Comparison of ENCODE assay signal across 15 cellular contexts in the genomic region with DNA sequence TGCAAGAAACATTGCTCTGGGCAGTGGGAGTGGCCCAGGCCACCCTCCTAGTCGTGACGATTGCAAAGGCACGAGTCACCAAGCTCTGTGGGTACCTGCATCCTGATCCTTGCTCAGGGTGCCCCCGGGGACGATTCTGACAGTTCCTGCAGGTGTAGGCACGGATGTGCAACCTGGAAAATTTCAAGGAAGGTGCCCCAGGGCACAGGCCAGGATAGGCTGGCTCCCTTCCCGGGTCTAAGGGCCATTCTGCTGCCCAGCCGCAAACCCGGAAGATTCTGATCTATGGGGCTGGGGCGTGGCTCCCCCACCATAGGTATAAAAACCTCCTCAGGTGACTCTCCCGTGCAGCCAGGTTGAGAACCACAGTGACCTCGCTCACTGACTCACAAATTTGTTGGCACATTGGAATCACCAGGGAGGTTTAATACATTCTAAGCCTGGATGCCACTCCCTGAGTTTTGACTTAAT.
A peak's percentile ranks its signal among the peaks of the same experiment; 100 is the strongest.
DNase-seq lines count a peak whose midpoint lies in the region; ATAC-seq and TF ChIP-seq lines count a peak whose summit lies in the region.
"Had no signal": no experiment of that assay in that cellular context is flagged by ENCODE, and none has a peak within 500 bp of the region (broad histone marks: within the 10 kb centered on the region; RNA-seq: fewer than 3 reads in every experiment).

No MANE protein-coding gene starts in this region.

- no peaks in the 10 kb centered on the region for H3K27me3 ChIP-seq in MG63
- H3K27me3 ChIP-seq in muscle layer of duodenum (ENCODE audit: low read depth, low read length): no peaks in the 10 kb centered on the region
- H3K27me3 ChIP-seq: cardiac muscle cell, hepatocyte had no signal

- ATAC-seq in GM18907 (IDR thresholded peaks at IDR 0.05; ENCODE audit: unreplicated experiment): no peak
- ATAC-seq: Right ventricle myocardium inferior, T-cell had no signal

- peaks cover 13 to 16% of the 10 kb centered on the region in 2 donors for H3K4me1 ChIP-seq in muscle layer of duodenum (ENCODE audit: control insufficient read depth in 1 of 2, insufficient read depth in 2 of 2, low read length in 2 of 2)
- H3K4me1 ChIP-seq: HAP-1 had no signal

- H3K9me3 ChIP-seq in MG63: no peaks in the 10 kb centered on the region
- no peaks in the 10 kb centered on the region for H3K9me3 ChIP-seq in muscle layer of duodenum (ENCODE audit: control insufficient read depth in 1 of 2, low read length in 2 of 2)
- H3K9me3 ChIP-seq: HAP-1 had no signal

- H3K27ac ChIP-seq in C4-2B (peak overlapping the region; percentile 3; the same call in 1 of the 2 replicates), epithelial cell of prostate (peak overlapping the region; percentile 86), muscle layer of duodenum (ENCODE audit: low read length) (peak overlapping the region; percentile 34)
- H3K27ac ChIP-seq: cardiac muscle cell, hepatocyte had no signal

- H3K36me3 ChIP-seq in MG63 (no peaks in the 10 kb centered on the region), muscle layer of duodenum (ENCODE audit: control insufficient read depth in 1 of 2, insufficient read depth in 2 of 2, low read length in 2 of 2) (no peaks in the 10 kb centered on the region)
- H3K36me3 ChIP-seq: cardiac muscle cell, HAP-1 had no signal

- DNase-seq in MG63 (peak; percentile 16), epithelial cell of prostate (ENCODE audit: low read depth, low spot score) (peak; percentile 79), germinal center (ENCODE audit: low spot score) (no peak), NCI-H146 treated with DMSO at 0.1 percent for 48 hours (lab: John Stamatoyannopoulos, UW; ENCODE audit: unreplicated experiment) (no peak)
- no peak for DNase-seq in activated effector memory CD4-positive, alpha-beta T cell treated with Interleukin-2 at 50 U/mL for 16 hours
- DNase-seq: activated naive CD8-positive, alpha-beta T cell treated with anti-CD3 and anti-CD28 coated beads, Interleukin-2, amount 10 ng/mL, durations not matched to agents 7 days and 5 days; NCI-H1092; T-cell had no signal

- TF ChIP-seq CTCF in C4-2B (conservative IDR thresholded peaks at IDR 0.05): no peak

- no peak overlapping the region for H3K4me3 ChIP-seq in MG63
- H3K4me3 ChIP-seq in muscle layer of duodenum (ENCODE audit: low read depth in 1 of 2, low read length in 2 of 2): no peak overlapping the region
- H3K4me3 ChIP-seq: cardiac muscle cell, HAP-1, hepatocyte had no signal

Comparison
In these comparisons a context has a peak if more than half of its experiments do, and no peak if none do; other contexts are left out.
1. H3K27ac ChIP-seq: peak in every context shown above with its lines; median percentile 86 in epithelial cell of prostate; 34 in muscle layer of duodenum; 3 in C4-2B.
2. DNase-seq: peak in MG63 (single experiment) and epithelial cell of prostate (single experiment); none in germinal center (single experiment), NCI-H146 treated with DMSO at 0.1 percent for 48 hours (single experiment) and activated effector memory CD4-positive, alpha-beta T cell treated with Interleukin-2 at 50 U/mL for 16 hours (single experiment).